1 cellular context compared by ENCODE assay signal in genomic region chr1:32964461-32965250, GRCh38.
A peak's percentile ranks its signal among the peaks of the same experiment; 100 is the strongest.
TF ChIP-seq lines count a peak whose summit lies in the region.

RNF19B (minus strand) TSS chr1:32964809; CDS start chr1:32964685, 124 bp downstream.

TF ChIP-seq in HepG2, 621 proteins besides CTCF, POLR2A, EP300 and RAD21 (continued from another document and continues in another):
- TF ChIP-seq, protein P1, sequence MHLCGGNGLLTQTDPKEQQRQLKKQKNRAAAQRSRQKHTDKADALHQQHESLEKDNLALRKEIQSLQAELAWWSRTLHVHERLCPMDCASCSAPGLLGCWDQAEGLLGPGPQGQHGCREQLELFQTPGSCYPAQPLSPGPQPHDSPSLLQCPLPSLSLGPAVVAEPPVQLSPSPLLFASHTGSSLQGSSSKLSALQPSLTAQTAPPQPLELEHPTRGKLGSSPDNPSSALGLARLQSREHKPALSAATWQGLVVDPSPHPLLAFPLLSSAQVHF (CRISPR knock-in tag; IDR thresholded peaks at IDR 0.05) = no peak
- TF ChIP-seq MLX (CRISPR knock-in tag; IDR thresholded peaks at IDR 0.05) (no peak), NFE2L2 (IDR thresholded peaks at IDR 0.05; ENCODE audit: low read length) (no peak), ZNF230 (CRISPR knock-in tag; IDR thresholded peaks at IDR 0.05) (0 out of 2 replicates have a peak, but pooled peaks have one; percentile 63), ZNF282 (IDR thresholded peaks at IDR 0.05; ENCODE audit: partially characterized antibody) (no peak), ZNF329 (CRISPR knock-in tag; IDR thresholded peaks at IDR 0.05; ENCODE audit: low read depth) (peak; percentile 65; the same call in 1 of the 2 replicates), ZNF788 (CRISPR knock-in tag; IDR thresholded peaks at IDR 0.05; ENCODE audit: borderline replicate concordance) (no peak; the same call in 1 of the 2 replicates), CHD4 (IDR thresholded peaks at IDR 0.05; ENCODE audit: borderline replicate concordance, low read length) (no peak), ZNF496 (CRISPR knock-in tag; IDR thresholded peaks at IDR 0.05; ENCODE audit: insufficient replicate concordance) (no peak), ZNF776 (CRISPR knock-in tag; IDR thresholded peaks at IDR 0.05) (peak; percentile 45; the same call in 1 of the 2 replicates), FOSL2 (CRISPR knock-in tag; IDR thresholded peaks at IDR 0.05) (peak; percentile 58), ZNF160 (CRISPR knock-in tag; IDR thresholded peaks at IDR 0.05) (no peak), SOX13 (IDR thresholded peaks at IDR 0.05) (no peak), SOX13 (CRISPR knock-in tag; conservative IDR thresholded peaks at IDR 0.05 in 1 of 2, IDR thresholded peaks at IDR 0.05 in 1 of 2) (peak in 1 of 2 experiments; percentile 50; a peak in 2 of 4 replicates), MEF2D (CRISPR knock-in tag; IDR thresholded peaks at IDR 0.05) (0 out of 2 replicates have a peak, but pooled peaks have one; percentile 45), CBX5 (CRISPR knock-in tag; IDR thresholded peaks at IDR 0.05; ENCODE audit: borderline replicate concordance) (no peak; the same call in 1 of the 2 replicates), JDP2 (CRISPR knock-in tag; IDR thresholded peaks at IDR 0.05; ENCODE audit: borderline replicate concordance) (no peak; the same call in 1 of the 2 replicates), BRD4 (CRISPR knock-in tag; IDR thresholded peaks at IDR 0.05) (no peak), ZC3H13 (CRISPR knock-in tag; IDR thresholded peaks at IDR 0.05) (no peak), NFKB2 (CRISPR knock-in tag; IDR thresholded peaks at IDR 0.05; ENCODE audit: borderline replicate concordance) (peak; percentile 87; the same call in 1 of the 2 replicates), ERF (CRISPR knock-in tag; IDR thresholded peaks at IDR 0.05) (peak; percentile 78), ZNF557 (CRISPR knock-in tag; IDR thresholded peaks at IDR 0.05) (peak; percentile 63; the same call in 1 of the 2 replicates), SIN3B (IDR thresholded peaks at IDR 0.05; ENCODE audit: low read length) (no peak), ZBTB42 (CRISPR knock-in tag; IDR thresholded peaks at IDR 0.05) (no peak), ZNF138 (CRISPR knock-in tag; IDR thresholded peaks at IDR 0.05; ENCODE audit: low read depth) (no peak), REL (CRISPR knock-in tag; conservative IDR thresholded peaks at IDR 0.05) (peak; percentile 50; the same call in 1 of the 2 replicates), IKZF5 (CRISPR knock-in tag; IDR thresholded peaks at IDR 0.05) (no peak; the same call in 1 of the 2 replicates), MYNN (CRISPR knock-in tag; IDR thresholded peaks at IDR 0.05; ENCODE audit: low read depth) (no peak), NPAS2 (CRISPR knock-in tag; IDR thresholded peaks at IDR 0.05; ENCODE audit: borderline replicate concordance) (no peak), ZNF790 (CRISPR knock-in tag; IDR thresholded peaks at IDR 0.05; ENCODE audit: borderline replicate concordance) (no peak)
- TF ChIP-seq, protein P2, sequence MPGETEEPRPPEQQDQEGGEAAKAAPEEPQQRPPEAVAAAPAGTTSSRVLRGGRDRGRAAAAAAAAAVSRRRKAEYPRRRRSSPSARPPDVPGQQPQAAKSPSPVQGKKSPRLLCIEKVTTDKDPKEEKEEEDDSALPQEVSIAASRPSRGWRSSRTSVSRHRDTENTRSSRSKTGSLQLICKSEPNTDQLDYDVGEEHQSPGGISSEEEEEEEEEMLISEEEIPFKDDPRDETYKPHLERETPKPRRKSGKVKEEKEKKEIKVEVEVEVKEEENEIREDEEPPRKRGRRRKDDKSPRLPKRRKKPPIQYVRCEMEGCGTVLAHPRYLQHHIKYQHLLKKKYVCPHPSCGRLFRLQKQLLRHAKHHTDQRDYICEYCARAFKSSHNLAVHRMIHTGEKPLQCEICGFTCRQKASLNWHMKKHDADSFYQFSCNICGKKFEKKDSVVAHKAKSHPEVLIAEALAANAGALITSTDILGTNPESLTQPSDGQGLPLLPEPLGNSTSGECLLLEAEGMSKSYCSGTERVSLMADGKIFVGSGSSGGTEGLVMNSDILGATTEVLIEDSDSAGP (CRISPR knock-in tag; IDR thresholded peaks at IDR 0.05; ENCODE audit: borderline replicate concordance) = peak; percentile 46; the same call in 1 of the 2 replicates
- TF ChIP-seq, protein P3, sequence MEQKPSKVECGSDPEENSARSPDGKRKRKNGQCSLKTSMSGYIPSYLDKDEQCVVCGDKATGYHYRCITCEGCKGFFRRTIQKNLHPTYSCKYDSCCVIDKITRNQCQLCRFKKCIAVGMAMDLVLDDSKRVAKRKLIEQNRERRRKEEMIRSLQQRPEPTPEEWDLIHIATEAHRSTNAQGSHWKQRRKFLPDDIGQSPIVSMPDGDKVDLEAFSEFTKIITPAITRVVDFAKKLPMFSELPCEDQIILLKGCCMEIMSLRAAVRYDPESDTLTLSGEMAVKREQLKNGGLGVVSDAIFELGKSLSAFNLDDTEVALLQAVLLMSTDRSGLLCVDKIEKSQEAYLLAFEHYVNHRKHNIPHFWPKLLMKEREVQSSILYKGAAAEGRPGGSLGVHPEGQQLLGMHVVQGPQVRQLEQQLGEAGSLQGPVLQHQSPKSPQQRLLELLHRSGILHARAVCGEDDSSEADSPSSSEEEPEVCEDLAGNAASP (CRISPR knock-in tag; IDR thresholded peaks at IDR 0.05; ENCODE audit: borderline replicate concordance) = peak; percentile 28; the same call in 1 of the 2 replicates
- TF ChIP-seq, protein P4, sequence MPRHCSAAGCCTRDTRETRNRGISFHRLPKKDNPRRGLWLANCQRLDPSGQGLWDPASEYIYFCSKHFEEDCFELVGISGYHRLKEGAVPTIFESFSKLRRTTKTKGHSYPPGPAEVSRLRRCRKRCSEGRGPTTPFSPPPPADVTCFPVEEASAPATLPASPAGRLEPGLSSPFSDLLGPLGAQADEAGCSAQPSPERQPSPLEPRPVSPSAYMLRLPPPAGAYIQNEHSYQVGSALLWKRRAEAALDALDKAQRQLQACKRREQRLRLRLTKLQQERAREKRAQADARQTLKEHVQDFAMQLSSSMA (CRISPR knock-in tag; IDR thresholded peaks at IDR 0.05) = no peak
- TF ChIP-seq, protein P5, sequence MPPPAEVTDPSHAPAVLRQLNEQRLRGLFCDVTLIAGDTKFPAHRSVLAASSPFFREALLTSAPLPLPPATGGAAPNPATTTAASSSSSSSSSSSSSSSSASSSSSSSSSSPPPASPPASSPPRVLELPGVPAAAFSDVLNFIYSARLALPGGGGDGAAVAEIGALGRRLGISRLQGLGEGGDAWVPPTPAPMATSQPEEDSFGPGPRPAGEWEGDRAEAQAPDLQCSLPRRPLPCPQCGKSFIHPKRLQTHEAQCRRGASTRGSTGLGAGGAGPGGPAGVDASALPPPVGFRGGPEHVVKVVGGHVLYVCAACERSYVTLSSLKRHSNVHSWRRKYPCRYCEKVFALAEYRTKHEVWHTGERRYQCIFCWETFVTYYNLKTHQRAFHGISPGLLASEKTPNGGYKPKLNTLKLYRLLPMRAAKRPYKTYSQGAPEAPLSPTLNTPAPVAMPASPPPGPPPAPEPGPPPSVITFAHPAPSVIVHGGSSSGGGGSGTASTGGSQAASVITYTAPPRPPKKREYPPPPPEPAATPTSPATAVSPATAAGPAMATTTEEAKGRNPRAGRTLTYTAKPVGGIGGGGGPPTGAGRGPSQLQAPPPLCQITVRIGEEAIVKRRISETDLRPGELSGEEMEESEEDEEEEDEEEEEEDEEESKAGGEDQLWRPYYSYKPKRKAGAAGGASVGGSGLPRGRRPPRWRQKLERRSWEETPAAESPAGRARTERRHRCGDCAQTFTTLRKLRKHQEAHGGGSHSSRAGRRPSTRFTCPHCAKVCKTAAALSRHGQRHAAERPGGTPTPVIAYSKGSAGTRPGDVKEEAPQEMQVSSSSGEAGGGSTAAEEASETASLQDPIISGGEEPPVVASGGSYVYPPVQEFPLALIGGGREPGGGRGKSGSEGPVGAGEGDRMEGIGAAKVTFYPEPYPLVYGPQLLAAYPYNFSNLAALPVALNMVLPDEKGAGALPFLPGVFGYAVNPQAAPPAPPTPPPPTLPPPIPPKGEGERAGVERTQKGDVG (CRISPR knock-in tag; IDR thresholded peaks at IDR 0.05; ENCODE audit: borderline replicate concordance) = no peak
- TF ChIP-seq, protein P6, sequence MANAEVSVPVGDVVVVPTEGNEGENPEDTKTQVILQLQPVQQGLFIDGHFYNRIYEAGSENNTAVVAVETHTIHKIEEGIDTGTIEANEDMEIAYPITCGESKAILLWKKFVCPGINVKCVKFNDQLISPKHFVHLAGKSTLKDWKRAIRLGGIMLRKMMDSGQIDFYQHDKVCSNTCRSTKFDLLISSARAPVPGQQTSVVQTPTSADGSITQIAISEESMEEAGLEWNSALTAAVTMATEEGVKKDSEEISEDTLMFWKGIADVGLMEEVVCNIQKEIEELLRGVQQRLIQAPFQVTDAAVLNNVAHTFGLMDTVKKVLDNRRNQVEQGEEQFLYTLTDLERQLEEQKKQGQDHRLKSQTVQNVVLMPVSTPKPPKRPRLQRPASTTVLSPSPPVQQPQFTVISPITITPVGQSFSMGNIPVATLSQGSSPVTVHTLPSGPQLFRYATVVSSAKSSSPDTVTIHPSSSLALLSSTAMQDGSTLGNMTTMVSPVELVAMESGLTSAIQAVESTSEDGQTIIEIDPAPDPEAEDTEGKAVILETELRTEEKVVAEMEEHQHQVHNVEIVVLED (CRISPR knock-in tag; IDR thresholded peaks at IDR 0.05; ENCODE audit: borderline replicate concordance) = peak; percentile 61; the same call in 1 of the 2 replicates
- TF ChIP-seq, protein P7, sequence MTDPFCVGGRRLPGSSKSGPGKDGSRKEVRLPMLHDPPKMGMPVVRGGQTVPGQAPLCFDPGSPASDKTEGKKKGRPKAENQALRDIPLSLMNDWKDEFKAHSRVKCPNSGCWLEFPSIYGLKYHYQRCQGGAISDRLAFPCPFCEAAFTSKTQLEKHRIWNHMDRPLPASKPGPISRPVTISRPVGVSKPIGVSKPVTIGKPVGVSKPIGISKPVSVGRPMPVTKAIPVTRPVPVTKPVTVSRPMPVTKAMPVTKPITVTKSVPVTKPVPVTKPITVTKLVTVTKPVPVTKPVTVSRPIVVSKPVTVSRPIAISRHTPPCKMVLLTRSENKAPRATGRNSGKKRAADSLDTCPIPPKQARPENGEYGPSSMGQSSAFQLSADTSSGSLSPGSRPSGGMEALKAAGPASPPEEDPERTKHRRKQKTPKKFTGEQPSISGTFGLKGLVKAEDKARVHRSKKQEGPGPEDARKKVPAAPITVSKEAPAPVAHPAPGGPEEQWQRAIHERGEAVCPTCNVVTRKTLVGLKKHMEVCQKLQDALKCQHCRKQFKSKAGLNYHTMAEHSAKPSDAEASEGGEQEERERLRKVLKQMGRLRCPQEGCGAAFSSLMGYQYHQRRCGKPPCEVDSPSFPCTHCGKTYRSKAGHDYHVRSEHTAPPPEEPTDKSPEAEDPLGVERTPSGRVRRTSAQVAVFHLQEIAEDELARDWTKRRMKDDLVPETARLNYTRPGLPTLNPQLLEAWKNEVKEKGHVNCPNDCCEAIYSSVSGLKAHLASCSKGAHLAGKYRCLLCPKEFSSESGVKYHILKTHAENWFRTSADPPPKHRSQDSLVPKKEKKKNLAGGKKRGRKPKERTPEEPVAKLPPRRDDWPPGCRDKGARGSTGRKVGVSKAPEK (CRISPR knock-in tag; IDR thresholded peaks at IDR 0.05; ENCODE audit: borderline replicate concordance) = no peak
- TF ChIP-seq, protein P8, sequence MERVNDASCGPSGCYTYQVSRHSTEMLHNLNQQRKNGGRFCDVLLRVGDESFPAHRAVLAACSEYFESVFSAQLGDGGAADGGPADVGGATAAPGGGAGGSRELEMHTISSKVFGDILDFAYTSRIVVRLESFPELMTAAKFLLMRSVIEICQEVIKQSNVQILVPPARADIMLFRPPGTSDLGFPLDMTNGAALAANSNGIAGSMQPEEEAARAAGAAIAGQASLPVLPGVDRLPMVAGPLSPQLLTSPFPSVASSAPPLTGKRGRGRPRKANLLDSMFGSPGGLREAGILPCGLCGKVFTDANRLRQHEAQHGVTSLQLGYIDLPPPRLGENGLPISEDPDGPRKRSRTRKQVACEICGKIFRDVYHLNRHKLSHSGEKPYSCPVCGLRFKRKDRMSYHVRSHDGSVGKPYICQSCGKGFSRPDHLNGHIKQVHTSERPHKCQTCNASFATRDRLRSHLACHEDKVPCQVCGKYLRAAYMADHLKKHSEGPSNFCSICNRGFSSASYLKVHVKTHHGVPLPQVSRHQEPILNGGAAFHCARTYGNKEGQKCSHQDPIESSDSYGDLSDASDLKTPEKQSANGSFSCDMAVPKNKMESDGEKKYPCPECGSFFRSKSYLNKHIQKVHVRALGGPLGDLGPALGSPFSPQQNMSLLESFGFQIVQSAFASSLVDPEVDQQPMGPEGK (CRISPR knock-in tag; IDR thresholded peaks at IDR 0.05) = peak; percentile 64
- TF ChIP-seq, protein P9, sequence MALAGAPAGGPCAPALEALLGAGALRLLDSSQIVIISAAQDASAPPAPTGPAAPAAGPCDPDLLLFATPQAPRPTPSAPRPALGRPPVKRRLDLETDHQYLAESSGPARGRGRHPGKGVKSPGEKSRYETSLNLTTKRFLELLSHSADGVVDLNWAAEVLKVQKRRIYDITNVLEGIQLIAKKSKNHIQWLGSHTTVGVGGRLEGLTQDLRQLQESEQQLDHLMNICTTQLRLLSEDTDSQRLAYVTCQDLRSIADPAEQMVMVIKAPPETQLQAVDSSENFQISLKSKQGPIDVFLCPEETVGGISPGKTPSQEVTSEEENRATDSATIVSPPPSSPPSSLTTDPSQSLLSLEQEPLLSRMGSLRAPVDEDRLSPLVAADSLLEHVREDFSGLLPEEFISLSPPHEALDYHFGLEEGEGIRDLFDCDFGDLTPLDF (CRISPR knock-in tag; IDR thresholded peaks at IDR 0.05) = 0 out of 2 replicates have a peak, but pooled peaks have one; percentile 41
- TF ChIP-seq, protein P10, sequence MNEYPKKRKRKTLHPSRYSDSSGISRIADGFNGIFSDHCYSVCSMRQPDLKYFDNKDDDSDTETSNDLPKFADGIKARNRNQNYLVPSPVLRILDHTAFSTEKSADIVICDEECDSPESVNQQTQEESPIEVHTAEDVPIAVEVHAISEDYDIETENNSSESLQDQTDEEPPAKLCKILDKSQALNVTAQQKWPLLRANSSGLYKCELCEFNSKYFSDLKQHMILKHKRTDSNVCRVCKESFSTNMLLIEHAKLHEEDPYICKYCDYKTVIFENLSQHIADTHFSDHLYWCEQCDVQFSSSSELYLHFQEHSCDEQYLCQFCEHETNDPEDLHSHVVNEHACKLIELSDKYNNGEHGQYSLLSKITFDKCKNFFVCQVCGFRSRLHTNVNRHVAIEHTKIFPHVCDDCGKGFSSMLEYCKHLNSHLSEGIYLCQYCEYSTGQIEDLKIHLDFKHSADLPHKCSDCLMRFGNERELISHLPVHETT (CRISPR knock-in tag; conservative IDR thresholded peaks at IDR 0.05) = peak; percentile 44; the same call in 1 of the 2 replicates
- TF ChIP-seq, protein P11, sequence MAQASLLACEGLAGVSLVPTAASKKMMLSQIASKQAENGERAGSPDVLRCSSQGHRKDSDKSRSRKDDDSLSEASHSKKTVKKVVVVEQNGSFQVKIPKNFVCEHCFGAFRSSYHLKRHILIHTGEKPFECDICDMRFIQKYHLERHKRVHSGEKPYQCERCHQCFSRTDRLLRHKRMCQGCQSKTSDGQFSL (CRISPR knock-in tag; IDR thresholded peaks at IDR 0.05) = no peak
